22 cellular contexts compared by ENCODE assay signal in genomic region chr1:21734526-21734925, GRCh38.
"Had no signal": no experiment of that assay in that cellular context is flagged by ENCODE, and none has a peak within 500 bp of the region (broad histone marks: within the 10 kb centered on the region; RNA-seq: fewer than 3 reads in every experiment).

No MANE protein-coding gene starts in this region.

- H3K27me3 ChIP-seq: esophagus squamous epithelium, gastrocnemius medialis, left lung, tibial artery had no signal

- H3K4me3 ChIP-seq: esophagus squamous epithelium, gastrocnemius medialis, left lung, tibial artery had no signal

- H3K4me1 ChIP-seq: esophagus squamous epithelium, gastrocnemius medialis, left lung, tibial artery had no signal

- H3K9me3 ChIP-seq: esophagus squamous epithelium, gastrocnemius medialis, left lung, tibial artery had no signal

- H3K27ac ChIP-seq: esophagus squamous epithelium, gastrocnemius medialis, left lung, tibial artery, WERI-Rb-1 had no signal

- H3K9me3 Mint-ChIP-seq: activated T-helper 1 cell treated with anti-CD3 and anti-CD28 coated beads, Interleukin-12 subunit alpha, Interleukin-12 subunit beta, Interleukin-2, Interleukin-4 antibody, amounts not matched to agents 30 ng/mL and 10 ng/mL and 1 ng/mL, durations not matched to agents 14 hours and 24 hours and 36 hours; central memory CD8-positive, alpha-beta T cell had no signal

- ATAC-seq: gastrocnemius medialis; left lung; stimulated activated naive CD8-positive, alpha-beta T cell treated with anti-CD3 and anti-CD28 coated beads, Interleukin-15, Interleukin-2, amounts not matched to agents 100 U/mL and 50 U/mL, for 24 hours had no signal

- H3K4me1 Mint-ChIP-seq: central memory CD8-positive, alpha-beta T cell had no signal

- H3K27ac Mint-ChIP-seq: activated naive CD8-positive, alpha-beta T cell; activated T-helper 1 cell treated with anti-CD3 and anti-CD28 coated beads, Interleukin-12 subunit alpha, Interleukin-12 subunit beta, Interleukin-2, Interleukin-4 antibody, amounts not matched to agents 30 ng/mL and 10 ng/mL and 1 ng/mL, durations not matched to agents 14 hours and 24 hours and 36 hours had no signal

- H3K4me3 Mint-ChIP-seq: activated naive CD8-positive, alpha-beta T cell; activated T-helper 1 cell treated with anti-CD3 and anti-CD28 coated beads, Interleukin-12 subunit alpha, Interleukin-12 subunit beta, Interleukin-2, Interleukin-4 antibody, amounts not matched to agents 30 ng/mL and 10 ng/mL and 1 ng/mL, durations not matched to agents 14 hours and 24 hours and 36 hours; central memory CD8-positive, alpha-beta T cell had no signal

- FAIRE-seq: urothelium cell line had no signal

- H3K27me3 Mint-ChIP-seq: activated naive CD8-positive, alpha-beta T cell; central memory CD8-positive, alpha-beta T cell had no signal

- DNase-seq: activated CD4-positive, alpha-beta T cell treated with anti-CD3 and anti-CD28 coated beads for 1 hour; activated CD4-positive, alpha-beta T cell treated with anti-CD3 and anti-CD28 coated beads, Interleukin-2, amount 50 U/mL, for 4 hours; activated T-cell treated with anti-CD3 and anti-CD28 coated beads for 4 hours; amniotic stem cell; cortex of kidney; effector CD8-positive, alpha-beta T cell; esophagus squamous epithelium; gastrocnemius medialis; head of caudate nucleus; left lung; retina; stimulated activated CD8-positive, alpha-beta memory T cell treated with anti-CD3 and anti-CD28 coated beads, Interleukin-4, amount 100 ng/mL, for 48 hours; stimulated activated naive CD8-positive, alpha-beta T cell treated with anti-CD3 and anti-CD28 coated beads, Interleukin-15, Interleukin-2, amounts not matched to agents 100 U/mL and 50 U/mL, for 24 hours; substantia nigra; SW 1271; T-helper 2 cell; tibial artery; WERI-Rb-1 had no signal

- H3K36me3 Mint-ChIP-seq: activated naive CD8-positive, alpha-beta T cell had no signal
